16 cellular contexts compared by ENCODE assay signal in genomic region chr10:95785317-95785716, GRCh38. TPM values are rescaled to one million over a fixed set of nuclear protein-coding genes. Genes with fewer than 3 reads are reported as not detected.
DNase-seq lines count a peak whose midpoint lies in the region; ATAC-seq lines count a peak whose summit lies in the region.
"Had no signal": no experiment of that assay in that cellular context is flagged by ENCODE, and none has a peak within 500 bp of the region (broad histone marks: within the 10 kb centered on the region; RNA-seq: fewer than 3 reads in every experiment).

No MANE protein-coding gene starts in this region.

- peaks cover 72% of the 10 kb centered on the region for H3K4me1 Mint-ChIP-seq in dendritic cell treated with granulocyte-macrophage colony-stimulating factor and Interleukin-4, amounts not matched to agents 40 ng/mL and 50 ng/mL, for 4 days (ENCODE audit: low read depth)

- ATAC-seq in GM18520 (IDR thresholded peaks at IDR 0.05; ENCODE audit: unreplicated experiment) (peak; percentile 25), GM21447 (IDR thresholded peaks at IDR 0.05; ENCODE audit: unreplicated experiment) (peak; percentile 33), HG03097 (IDR thresholded peaks at IDR 0.05; ENCODE audit: low FRiP score, unreplicated experiment) (peak; percentile 33), HG03457 (IDR thresholded peaks at IDR 0.05; ENCODE audit: unreplicated experiment) (no peak)
- ATAC-seq: gastroesophageal sphincter had no signal

- no peak overlapping the region for H3K4me3 Mint-ChIP-seq in dendritic cell treated with granulocyte-macrophage colony-stimulating factor and Interleukin-4, amounts not matched to agents 40 ng/mL and 50 ng/mL, for 4 days
- H3K4me3 Mint-ChIP-seq: brain had no signal

- H3K36me3 Mint-ChIP-seq in dendritic cell treated with granulocyte-macrophage colony-stimulating factor and Interleukin-4, amounts not matched to agents 40 ng/mL and 50 ng/mL, for 4 days (ENCODE audit: low read depth): peaks cover 29% of the 10 kb centered on the region
- H3K36me3 Mint-ChIP-seq: brain had no signal

- intact Hi-C loops in dendritic cell treated with granulocyte-macrophage colony-stimulating factor and Interleukin-4, amounts not matched to agents 40 ng/mL and 50 ng/mL, for 4 days (cut with micrococcal nuclease): no loop called here

- DNase-seq in mucosa of gallbladder (ENCODE audit: low spot score): no peak
- DNase-seq in NCI-H526 treated with DMSO at 0.1 percent for 48 hours (lab: John Stamatoyannopoulos, UW): no peak
- no peak for DNase-seq in activated effector memory CD4-positive, alpha-beta T cell treated with anti-CD3 and anti-CD28 coated beads, Interleukin-2, amount 50 U/mL, for 16 hours
- DNase-seq: activated CD4-positive, CD25-positive, alpha-beta regulatory T cell; activated T-cell treated with anti-CD3 and anti-CD28 coated beads, Interleukin-2, amount 50 U/mL, for 72 hours; kidney; NCI-H187 had no signal

- peak overlapping the region; percentile 82 for H3K27ac Mint-ChIP-seq in dendritic cell treated with granulocyte-macrophage colony-stimulating factor and Interleukin-4, amounts not matched to agents 40 ng/mL and 50 ng/mL, for 4 days
- H3K27ac Mint-ChIP-seq: activated T-cell treated with anti-CD3 and anti-CD28 coated beads, Interleukin-2, amount 50 U/mL, for 72 hours; brain had no signal

- no peaks in the 10 kb centered on the region for H3K27me3 Mint-ChIP-seq in dendritic cell treated with granulocyte-macrophage colony-stimulating factor and Interleukin-4, amounts not matched to agents 40 ng/mL and 50 ng/mL, for 4 days

- H3K9me3 Mint-ChIP-seq in dendritic cell treated with granulocyte-macrophage colony-stimulating factor and Interleukin-4, amounts not matched to agents 40 ng/mL and 50 ng/mL, for 4 days: no peaks in the 10 kb centered on the region
- H3K9me3 Mint-ChIP-seq: activated T-cell treated with anti-CD3 and anti-CD28 coated beads, Interleukin-2, amount 50 U/mL, for 72 hours; brain had no signal

RNA-seq across cellular contexts. Expression of gene ENTPD1, which starts 29.4 kb away (rescaled TPM):
- 68.3 TPM for total RNA-seq in mucosa of gallbladder
- total RNA-seq: G401, SJSA1 had no signal
